16 cellular contexts compared by ENCODE assay signal in the genomic region with DNA sequence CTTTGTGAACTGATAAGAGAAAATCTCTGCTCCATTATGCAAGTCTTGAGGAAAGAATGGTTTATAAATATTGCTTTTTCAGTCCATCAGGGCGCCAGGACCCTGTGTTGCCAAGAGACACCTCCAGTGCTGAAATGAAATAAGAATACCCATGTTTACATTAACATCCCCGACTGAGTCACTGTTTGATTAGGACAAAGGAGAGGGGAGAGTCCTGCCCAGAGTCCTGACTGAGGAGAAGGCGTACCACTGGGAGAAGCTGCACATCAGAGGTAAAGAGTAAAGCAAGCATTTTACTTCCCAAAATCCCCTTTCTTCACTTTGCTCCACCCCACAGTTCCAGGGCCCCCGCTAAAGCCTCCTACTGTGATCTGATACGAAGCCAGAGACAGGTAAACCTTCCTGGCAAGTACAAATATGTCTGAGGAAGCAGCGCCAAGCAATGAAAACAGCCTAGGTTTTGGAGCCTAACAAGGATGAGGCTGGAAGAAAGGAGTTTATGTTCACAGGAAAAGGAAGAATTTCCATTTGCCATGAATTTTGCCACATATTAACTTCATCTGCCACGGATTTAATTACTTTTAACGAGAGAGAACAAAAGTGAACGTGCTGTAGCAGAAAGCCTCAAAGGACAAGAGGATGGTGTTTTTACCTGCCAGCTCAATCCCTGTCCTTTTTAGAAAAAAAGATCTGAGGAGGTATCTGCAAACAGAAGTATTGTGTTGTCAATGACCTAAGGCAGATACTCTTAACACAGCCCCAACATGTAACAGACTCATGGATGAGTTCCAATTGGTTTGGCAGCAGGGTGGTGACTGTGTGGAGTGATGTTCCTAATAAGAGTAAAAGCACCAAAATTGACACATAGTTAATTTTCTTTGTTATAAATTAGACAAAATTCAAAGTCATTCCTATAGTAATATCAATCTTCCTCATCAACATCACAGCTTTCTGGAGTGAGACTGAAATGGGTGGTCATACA.
DNase-seq lines count a peak whose midpoint lies in the region; ATAC-seq and TF ChIP-seq lines count a peak whose summit lies in the region.
"Had no signal": no experiment of that assay in that cellular context is flagged by ENCODE, and none has a peak within 500 bp of the region (broad histone marks: within the 10 kb centered on the region; RNA-seq: fewer than 3 reads in every experiment).

No MANE protein-coding gene starts in this region.

- peaks cover 24% of the 10 kb centered on the region for H3K4me1 ChIP-seq in PC-3 (ENCODE audit: insufficient read depth, low read length)
- peaks cover 33% of the 10 kb centered on the region for H3K4me1 ChIP-seq in iPS-18a (ENCODE audit: control insufficient read depth, low read depth, low read length)
- H3K4me1 ChIP-seq: adrenal gland, testis had no signal

- H3K36me3 ChIP-seq in PC-3 (ENCODE audit: low read depth, low read length) (no peaks in the 10 kb centered on the region), iPS-18a (ENCODE audit: control insufficient read depth, low read depth, low read length) (no peaks in the 10 kb centered on the region)
- H3K36me3 ChIP-seq: adrenal gland, left lung had no signal

- H3K4me3 ChIP-seq in PC-3 (ENCODE audit: low read length) (peak overlapping the region; percentile 48; the same call in 1 of the 2 replicates), iPS-18a (ENCODE audit: low read length) (peak overlapping the region; percentile 2), lower leg skin (ENCODE audit: low read depth, poor library complexity, severe bottlenecking) (no peak overlapping the region)
- H3K4me3 ChIP-seq: adrenal gland, left lung, smooth muscle cell, testis had no signal

- no peak overlapping the region for H3K4me3 Mint-ChIP-seq in activated CD4-positive, alpha-beta memory T cell treated with anti-CD3 and anti-CD28 coated beads, Interleukin-2, amount 10 ng/mL, durations not matched to agents 7 days and 5 days
- H3K4me3 Mint-ChIP-seq: neural crest cell had no signal

- peak overlapping the region; percentile 59 for H2AFZ ChIP-seq in PC-3 (ENCODE audit: low read length)

- H3K9ac ChIP-seq in PC-3 (ENCODE audit: low read length) (no peak overlapping the region), iPS-18a (ENCODE audit: low read length) (no peak overlapping the region)

- H3K27ac Mint-ChIP-seq in activated CD4-positive, alpha-beta memory T cell treated with anti-CD3 and anti-CD28 coated beads, Interleukin-2, amount 10 ng/mL, durations not matched to agents 7 days and 5 days = no peak overlapping the region

- no peaks in the 10 kb centered on the region for H3K9me3 Mint-ChIP-seq in activated CD4-positive, alpha-beta memory T cell treated with anti-CD3 and anti-CD28 coated beads, Interleukin-2, amount 10 ng/mL, durations not matched to agents 7 days and 5 days
- H3K9me3 Mint-ChIP-seq: neural crest cell had no signal

- no peaks in the 10 kb centered on the region for H3F3A ChIP-seq in PC-3 (ENCODE audit: low read length, unreplicated experiment)

- no peak for TF ChIP-seq POLR2A in lower leg skin (IDR thresholded peaks at IDR 0.05)

- H3K36me3 Mint-ChIP-seq in activated CD4-positive, alpha-beta memory T cell treated with anti-CD3 and anti-CD28 coated beads, Interleukin-2, amount 10 ng/mL, durations not matched to agents 7 days and 5 days (ENCODE audit: low read depth) = no peaks in the 10 kb centered on the region

- CTCF ChIA-PET in PC-3 (lab: Charles Lee) = no interaction called here
- CTCF ChIA-PET in activated CD4-positive, alpha-beta memory T cell treated with anti-CD3 and anti-CD28 coated beads, Interleukin-2, amount 10 ng/mL, durations not matched to agents 7 days and 5 days (lab: Charles Lee) = no interaction called here

- H3K4me2 ChIP-seq in PC-3 (ENCODE audit: low read length) = peak overlapping the region; percentile 74
- H3K4me2 ChIP-seq: smooth muscle cell had no signal

- DNase-seq in ELF-1 (ENCODE audit: low read depth, low spot score) (peak; percentile 67), NCI-H1092 (lab: John Stamatoyannopoulos, UW) (peak; percentile 9), PC-3 (peak; percentile 75), middle frontal gyrus (ENCODE audit: extremely low spot score, low spot score) (no peak), lower leg skin (ENCODE audit: low spot score in 2 of 2) (no peak)
- no peak for DNase-seq in activated CD4-positive, alpha-beta memory T cell treated with anti-CD3 and anti-CD28 coated beads, Interleukin-2, amount 10 ng/mL, durations not matched to agents 7 days and 5 days
- DNase-seq: adrenal gland; effector CD8-positive, alpha-beta T cell; Karpas-422; left lung; NCI-H524 treated with DMSO at 0.1 percent for 48 hours; testis had no signal

- no peaks in the 10 kb centered on the region for H3K9me3 ChIP-seq in PC-3 (ENCODE audit: low read length)
- H3K9me3 ChIP-seq in iPS-18a (ENCODE audit: control insufficient read depth, low read depth, low read length) = no peaks in the 10 kb centered on the region
- H3K9me3 ChIP-seq: adrenal gland, left lung, testis had no signal

- H3K4me1 Mint-ChIP-seq in activated CD4-positive, alpha-beta memory T cell treated with anti-CD3 and anti-CD28 coated beads, Interleukin-2, amount 10 ng/mL, durations not matched to agents 7 days and 5 days = no peaks in the 10 kb centered on the region
- H3K4me1 Mint-ChIP-seq: neural crest cell had no signal

- H3K27me3 ChIP-seq in PC-3 (ENCODE audit: low read length) (no peaks in the 10 kb centered on the region), iPS-18a (ENCODE audit: control insufficient read depth, insufficient read depth, low read length) (peaks cover 24% of the 10 kb centered on the region)
- H3K27me3 ChIP-seq: adrenal gland, left lung, testis had no signal

- peak; percentile 98 for ATAC-seq in PC-3
- ATAC-seq in HG03520 (IDR thresholded peaks at IDR 0.05; ENCODE audit: unreplicated experiment) = no peak
- ATAC-seq: left lung had no signal

- BruUV-seq in PC-3 (replicated peaks; lab: Mats Ljungman, UMichigan) = no TSS peak

- H4K20me1 ChIP-seq in PC-3 (ENCODE audit: low read length) = no peaks in the 10 kb centered on the region

- POLR2A ChIA-PET in PC-3 (lab: Charles Lee; ENCODE audit: unreplicated experiment) = interaction anchor here (0.6 kb wide), 1 partner anchor 796 kb away, joined by 3 read pairs; no protein-coding TSS in a partner anchor
- POLR2A ChIA-PET in activated CD4-positive, alpha-beta memory T cell treated with anti-CD3 and anti-CD28 coated beads, Interleukin-2, amount 10 ng/mL, durations not matched to agents 7 days and 5 days (lab: Charles Lee) = no interaction called here

- no peaks in the 10 kb centered on the region for H3K27me3 Mint-ChIP-seq in activated CD4-positive, alpha-beta memory T cell treated with anti-CD3 and anti-CD28 coated beads, Interleukin-2, amount 10 ng/mL, durations not matched to agents 7 days and 5 days

- H3K27ac ChIP-seq in PC-3 (ENCODE audit: low read length) = no peak overlapping the region
- H3K27ac ChIP-seq in iPS-18a (ENCODE audit: low read length) = no peak overlapping the region
- H3K27ac ChIP-seq: adrenal gland, left lung, testis had no signal

- TF ChIP-seq CTCF in PC-3 (conservative IDR thresholded peaks at IDR 0.05; ENCODE audit: low read depth, low read length) (no peak), lower leg skin (IDR thresholded peaks at IDR 0.05) (no peak)

- H3K9me2 ChIP-seq in PC-3 (replicated peaks; ENCODE audit: low read length) = no peaks in the 10 kb centered on the region

- intact Hi-C loops in PC-3 (cut with micrococcal nuclease) (loop anchor here (10.0 kb wide), 1 partner anchor 202 kb away; no protein-coding TSS in a partner anchor), lower leg skin (cut with DNase I; ENCODE audit: low total_unique reads) (no loop called here)

- no peaks in the 10 kb centered on the region for H3K79me2 ChIP-seq in PC-3 (ENCODE audit: low read length)

- 34 to 38% methylated on average over 9 of the region's 9 CpGs for WGBS in lower leg skin, 2 donors

Comparison
In these comparisons a context has a peak if more than half of its experiments do, and no peak if none do; other contexts are left out.
1. DNase-seq: peak in ELF-1 (single experiment), NCI-H1092 (single experiment) and PC-3 (single experiment); none in middle frontal gyrus (single experiment), activated CD4-positive, alpha-beta memory T cell treated with anti-CD3 and anti-CD28 coated beads, Interleukin-2, amount 10 ng/mL, durations not matched to agents 7 days and 5 days (single experiment) and lower leg skin (0 of 2).